Comparison of ENCODE assay signal across 18 cellular contexts in genomic region chr6:5180636-5181035, GRCh38.
A peak's percentile ranks its signal among the peaks of the same experiment; 100 is the strongest.
DNase-seq lines count a peak whose midpoint lies in the region; ATAC-seq, FAIRE-seq and TF ChIP-seq lines count a peak whose summit lies in the region.
"Had no signal": no experiment of that assay in that cellular context is flagged by ENCODE, and none has a peak within 500 bp of the region (broad histone marks: within the 10 kb centered on the region; RNA-seq: fewer than 3 reads in every experiment).

No MANE protein-coding gene starts in this region.

- no peaks in the 10 kb centered on the region for H3K27me3 ChIP-seq in CD4-positive, alpha-beta T cell (ENCODE audit: control insufficient read depth, insufficient read depth, low read length)
- no peaks in the 10 kb centered on the region for H3K27me3 ChIP-seq in small intestine (ENCODE audit: control insufficient read depth in 2 of 2, insufficient read depth in 2 of 2, low read length in 2 of 2)
- no peaks in the 10 kb centered on the region for H3K27me3 ChIP-seq in left lung
- H3K27me3 ChIP-seq: SJCRH30 had no signal

- peaks cover 55% of the 10 kb centered on the region for H3K4me1 Mint-ChIP-seq in CD4-positive, alpha-beta T cell (ENCODE audit: low read depth)

- H3K4me1 ChIP-seq in small intestine (ENCODE audit: control insufficient read depth in 2 of 2, insufficient read depth in 1 of 2, low read depth in 1 of 2, low read length in 1 of 2), result no peaks in the 10 kb centered on the region
- no peaks in the 10 kb centered on the region for H3K4me1 ChIP-seq in left lung
- H3K4me1 ChIP-seq: SJCRH30 had no signal

- H3K27ac Mint-ChIP-seq in CD4-positive, alpha-beta T cell, result peak overlapping the region; percentile 50
- H3K27ac Mint-ChIP-seq: T-cell had no signal

- no peak for FAIRE-seq in small intestine (lab: Jason Lieb, UNC)
- FAIRE-seq: RCC 7860 had no signal

- TF ChIP-seq CTCF in CD4-positive, alpha-beta T cell (IDR thresholded peaks at IDR 0.05), result no peak
- TF ChIP-seq CTCF in left lung (IDR thresholded peaks at IDR 0.05), result no peak

- intact Hi-C loops in CD4-positive, alpha-beta T cell (cut with DNase I, micrococcal nuclease), result loop anchor here in 1 of 2 experiments (5.0 kb wide), 1 partner anchor 77 kb away; no protein-coding TSS in a partner anchor
- intact Hi-C loops in left lung (cut with DNase I), result no loop called here

- ATAC-seq in CD4-positive, alpha-beta T cell (ENCODE audit: poor library complexity), result no peak
- no peak for ATAC-seq in HG02759 (IDR thresholded peaks at IDR 0.05; ENCODE audit: unreplicated experiment)
- no peak for ATAC-seq in left lung
- ATAC-seq: T-cell had no signal

- peak overlapping the region; percentile 78 for H3K4me3 Mint-ChIP-seq in CD4-positive, alpha-beta T cell
- H3K4me3 Mint-ChIP-seq: CD14-positive monocyte had no signal

- H3K36me3 ChIP-seq in small intestine (ENCODE audit: control insufficient read depth in 2 of 2, insufficient read depth in 2 of 2, low read length in 2 of 2) (no peaks in the 10 kb centered on the region), left lung (no peaks in the 10 kb centered on the region)
- H3K36me3 ChIP-seq: SJCRH30 had no signal

- H3K9me3 ChIP-seq in CD4-positive, alpha-beta T cell (ENCODE audit: control insufficient read depth, low read length), result no peaks in the 10 kb centered on the region
- H3K9me3 ChIP-seq in small intestine (ENCODE audit: control insufficient read depth, low read depth) (no peaks in the 10 kb centered on the region), left lung (no peaks in the 10 kb centered on the region)
- H3K9me3 ChIP-seq: SJCRH30 had no signal

- WGBS in small intestine, 3 donors, result 89 to 95% (median 90%) methylated on average over 4 of the region's 4 CpGs

- no peak overlapping the region for H3K27ac ChIP-seq in CD4-positive, alpha-beta T cell (ENCODE audit: low read depth, low read length)
- H3K27ac ChIP-seq in small intestine (ENCODE audit: low read depth in 1 of 2, low read length in 1 of 2), result no peak overlapping the region
- H3K27ac ChIP-seq in left lung, result no peak overlapping the region
- H3K27ac ChIP-seq: SJCRH30 had no signal

- POLR2A ChIA-PET in CD4-positive, alpha-beta T cell (lab: Charles Lee), result no interaction called here

- H3K27me3 Mint-ChIP-seq in CD4-positive, alpha-beta T cell, result no peaks in the 10 kb centered on the region
- H3K27me3 Mint-ChIP-seq: T-cell had no signal

- no peak overlapping the region for H3K4me3 ChIP-seq in small intestine (ENCODE audit: low read depth in 1 of 2, low read length in 2 of 2)
- no peak overlapping the region for H3K4me3 ChIP-seq in left lung
- H3K4me3 ChIP-seq: SJCRH30 had no signal

- no peak for DNase-seq in CD4-positive, alpha-beta T cell
- peak; percentile 89 for DNase-seq in NCI-H2029 (lab: John Stamatoyannopoulos, UW)
- peak; percentile 72 for DNase-seq in NCI-H748 (lab: John Stamatoyannopoulos, UW; ENCODE audit: unreplicated experiment)
- peak; percentile 39 for DNase-seq in mucosa of gallbladder (ENCODE audit: low spot score)
- no peak for DNase-seq in small intestine
- no peak for DNase-seq in left lung
- no peak for DNase-seq in stimulated activated CD4-positive, alpha-beta T cell treated with anti-CD3 and anti-CD28 coated beads, Interleukin-4, amount 100 ng/mL, for 24 hours
- DNase-seq: DMS79 treated with DMSO at 0.1 percent for 48 hours, H7, KBM-7, NCI-H1092 treated with DMSO at 0.1 percent for 48 hours, NCI-H146, NCI-H2081, SJCRH30, T-cell had no signal

- CTCF ChIA-PET in CD4-positive, alpha-beta T cell (lab: Charles Lee), result no interaction called here

- H3K9me3 Mint-ChIP-seq in CD4-positive, alpha-beta T cell, result no peaks in the 10 kb centered on the region
- H3K9me3 Mint-ChIP-seq: CD14-positive monocyte, T-cell had no signal

- H3K36me3 Mint-ChIP-seq in CD4-positive, alpha-beta T cell (ENCODE audit: low read depth), result no peaks in the 10 kb centered on the region

Comparison
In these comparisons a context has a peak if more than half of its experiments do, and no peak if none do; other contexts are left out.
1. DNase-seq: peak in NCI-H2029 (single experiment), NCI-H748 (single experiment) and mucosa of gallbladder (single experiment); none in CD4-positive, alpha-beta T cell (0 of 10), small intestine (single experiment), left lung (0 of 2) and stimulated activated CD4-positive, alpha-beta T cell treated with anti-CD3 and anti-CD28 coated beads, Interleukin-4, amount 100 ng/mL, for 24 hours (single experiment).